1 cellular context compared by ENCODE assay signal in the genomic region with DNA sequence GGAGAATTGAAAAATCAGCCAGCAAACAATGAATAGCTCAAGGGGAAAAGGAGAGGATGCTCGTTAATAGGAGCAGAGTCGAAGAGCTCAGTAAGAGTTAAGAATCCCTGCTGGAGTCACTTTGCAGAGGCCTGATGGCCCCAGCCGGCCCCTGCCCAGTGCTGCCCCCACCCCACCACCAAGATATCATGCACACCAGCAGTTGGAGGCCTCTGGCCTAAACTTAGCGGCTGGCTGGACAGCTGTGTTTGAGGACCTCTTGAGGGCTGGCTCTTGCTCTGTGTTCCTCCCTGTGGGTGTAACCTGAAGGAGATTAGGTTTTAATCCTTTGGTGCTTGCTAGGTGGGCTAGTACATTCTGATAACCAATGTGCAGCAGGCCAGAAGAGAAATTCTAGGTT.
TF ChIP-seq lines count a peak whose summit lies in the region.

No MANE protein-coding gene starts in this region.

TF ChIP-seq in GM12878, 131 proteins besides CTCF, POLR2A, EP300 and RAD21 (continued from another document):
- TF ChIP-seq, protein P1, sequence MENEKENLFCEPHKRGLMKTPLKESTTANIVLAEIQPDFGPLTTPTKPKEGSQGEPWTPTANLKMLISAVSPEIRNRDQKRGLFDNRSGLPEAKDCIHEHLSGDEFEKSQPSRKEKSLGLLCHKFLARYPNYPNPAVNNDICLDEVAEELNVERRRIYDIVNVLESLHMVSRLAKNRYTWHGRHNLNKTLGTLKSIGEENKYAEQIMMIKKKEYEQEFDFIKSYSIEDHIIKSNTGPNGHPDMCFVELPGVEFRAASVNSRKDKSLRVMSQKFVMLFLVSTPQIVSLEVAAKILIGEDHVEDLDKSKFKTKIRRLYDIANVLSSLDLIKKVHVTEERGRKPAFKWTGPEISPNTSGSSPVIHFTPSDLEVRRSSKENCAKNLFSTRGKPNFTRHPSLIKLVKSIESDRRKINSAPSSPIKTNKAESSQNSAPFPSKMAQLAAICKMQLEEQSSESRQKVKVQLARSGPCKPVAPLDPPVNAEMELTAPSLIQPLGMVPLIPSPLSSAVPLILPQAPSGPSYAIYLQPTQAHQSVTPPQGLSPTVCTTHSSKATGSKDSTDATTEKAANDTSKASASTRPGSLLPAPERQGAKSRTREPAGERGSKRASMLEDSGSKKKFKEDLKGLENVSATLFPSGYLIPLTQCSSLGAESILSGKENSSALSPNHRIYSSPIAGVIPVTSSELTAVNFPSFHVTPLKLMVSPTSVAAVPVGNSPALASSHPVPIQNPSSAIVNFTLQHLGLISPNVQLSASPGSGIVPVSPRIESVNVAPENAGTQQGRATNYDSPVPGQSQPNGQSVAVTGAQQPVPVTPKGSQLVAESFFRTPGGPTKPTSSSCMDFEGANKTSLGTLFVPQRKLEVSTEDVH (IDR thresholded peaks at IDR 0.05; ENCODE audit: low read depth, partially characterized antibody) = no peak
- TF ChIP-seq RBBP5 (conservative IDR thresholded peaks at IDR 0.05) = no peak
- TF ChIP-seq SUZ12 (IDR thresholded peaks at IDR 0.05; ENCODE audit: unreplicated experiment) = no peak
- no peak for TF ChIP-seq IKZF1 (conservative IDR thresholded peaks at IDR 0.05)
- no peak for TF ChIP-seq BMI1 (IDR thresholded peaks at IDR 0.05; ENCODE audit: borderline replicate concordance)
- no peak for TF ChIP-seq YBX1 (IDR thresholded peaks at IDR 0.05)
- no peak for TF ChIP-seq GABPA (IDR thresholded peaks at IDR 0.05; ENCODE audit: low read depth)
- TF ChIP-seq POLR2AphosphoS5 (IDR thresholded peaks at IDR 0.05; ENCODE audit: low read length) = no peak
- TF ChIP-seq NFYA (IDR thresholded peaks at IDR 0.05; ENCODE audit: borderline replicate concordance, low read depth, low read length) = no peak
TF ChIP-seq in GM12878: peak in this region for 0.
